Comparison of ENCODE assay signal across 8 cellular contexts in the genomic region with DNA sequence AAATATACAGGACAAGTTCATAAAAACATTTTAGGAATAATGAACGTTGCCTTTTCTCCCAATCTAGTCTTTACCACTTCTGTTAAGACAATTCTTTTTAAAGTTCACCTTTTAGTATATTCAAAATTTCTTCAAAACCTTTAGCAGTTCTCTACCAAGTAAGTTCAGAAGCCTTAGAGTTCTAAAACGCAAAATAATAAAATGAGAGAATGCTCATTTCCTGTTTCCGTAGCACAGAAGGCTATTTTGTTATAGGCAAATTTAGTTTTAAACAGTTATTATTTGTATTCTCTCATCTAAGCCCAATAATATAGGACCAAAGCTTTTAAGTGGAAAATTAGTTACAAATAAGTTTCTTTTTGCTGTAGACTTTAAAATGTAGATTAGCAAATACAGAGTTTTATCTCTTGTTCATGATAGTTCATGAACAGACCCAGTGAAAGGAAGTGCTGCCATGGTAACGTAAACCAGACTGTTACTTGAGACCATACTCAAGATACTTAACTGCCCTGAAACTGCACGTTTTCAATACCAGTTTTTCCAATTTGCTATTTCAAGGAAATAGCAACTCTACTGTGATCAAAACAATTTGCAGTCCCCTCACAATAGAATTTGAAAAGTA. TPM values are rescaled to one million over a fixed set of nuclear protein-coding genes. Genes with fewer than 3 reads are reported as not detected.
DNase-seq lines count a peak whose midpoint lies in the region; ATAC-seq and TF ChIP-seq lines count a peak whose summit lies in the region.

No MANE protein-coding gene starts in this region.

- peaks cover 19% of the 10 kb centered on the region; the same call in 1 of the 2 replicates for H3F3A ChIP-seq in GM23248 (ENCODE audit: insufficient read depth)

- H4K20me1 ChIP-seq in GM23248 (ENCODE audit: insufficient read depth): no peaks in the 10 kb centered on the region; the same call in 1 of the 2 replicates

- WGBS in suprapubic skin: 50% methylated on average over 5 of the region's 5 CpGs
- 84 to 85% methylated on average over 5 of the region's 5 CpGs for WGBS in GM23248 (ENCODE audit: low coverage in 1 of 2, low lambda C conversion rate in 2 of 2, missing lambda C conversion rate in 2 of 2), 2 experiments

- TF ChIP-seq POLR2A in suprapubic skin (IDR thresholded peaks at IDR 0.05): no peak

- TF ChIP-seq CTCF in AG10803 (conservative IDR thresholded peaks at IDR 0.05; ENCODE audit: low read length) (no peak), suprapubic skin (IDR thresholded peaks at IDR 0.05) (no peak)

- H3K4me1 ChIP-seq in suprapubic skin (peaks cover 13% of the 10 kb centered on the region), GM23248 (ENCODE audit: insufficient read depth) (peaks cover 21% of the 10 kb centered on the region)

- in situ Hi-C loops in GM23248 (cut with MboI): no loop called here

- peak overlapping the region; percentile 88 for H3K27ac ChIP-seq in SK-N-MC
- no peak overlapping the region for H3K27ac ChIP-seq in suprapubic skin
- no peak overlapping the region for H3K27ac ChIP-seq in GM23248

- H3K27me3 ChIP-seq in suprapubic skin: no peaks in the 10 kb centered on the region
- no peaks in the 10 kb centered on the region for H3K27me3 ChIP-seq in GM23248 (replicated peaks; ENCODE audit: insufficient read depth)

- no peak overlapping the region for H3K4me3 ChIP-seq in AG10803 (ENCODE audit: low read length)
- peak overlapping the region; percentile 57 for H3K4me3 ChIP-seq in SK-N-MC
- no peak overlapping the region for H3K4me3 ChIP-seq in suprapubic skin
- H3K4me3 ChIP-seq in GM23248: no peak overlapping the region

- no peak overlapping the region for H3K9ac ChIP-seq in SK-N-MC (ENCODE audit: insufficient read length)
- H3K9ac ChIP-seq in GM23248: no peak overlapping the region

- no peaks in the 10 kb centered on the region for H3K9me2 ChIP-seq in GM23248 (ENCODE audit: insufficient read depth)

- H3K9me3 ChIP-seq in SK-N-MC (ENCODE audit: low read depth, low read length) (0 out of 2 replicates have a peak, but pooled peaks cover 4% of the 10 kb centered on the region), suprapubic skin (no peaks in the 10 kb centered on the region), GM23248 (ENCODE audit: low read depth) (no peaks in the 10 kb centered on the region)

- peak; percentile 38 for DNase-seq in AG10803 (ENCODE audit: low read depth)
- peak; percentile 59 for DNase-seq in SK-N-MC (ENCODE audit: low read depth, low spot score)
- DNase-seq in iris pigment epithelial cell (ENCODE audit: low read depth): peak; percentile 85
- no peak for DNase-seq in putamen (ENCODE audit: low spot score)
- DNase-seq in suprapubic skin (ENCODE audit: low spot score in 2 of 2): no peak
- no peak for DNase-seq in GM23248

- no peak for TF ChIP-seq EP300 in suprapubic skin (IDR thresholded peaks at IDR 0.05)

- peak; percentile 77 for ATAC-seq in GM18861 (IDR thresholded peaks at IDR 0.05; ENCODE audit: unreplicated experiment)
- ATAC-seq in HG03159 (IDR thresholded peaks at IDR 0.05; ENCODE audit: unreplicated experiment): peak; percentile 89

- peaks cover 17% of the 10 kb centered on the region; the same call in 1 of the 2 replicates for H3K36me3 ChIP-seq in SK-N-MC (ENCODE audit: insufficient read depth, low read length)
- no peaks in the 10 kb centered on the region for H3K36me3 ChIP-seq in suprapubic skin
- no peaks in the 10 kb centered on the region for H3K36me3 ChIP-seq in GM23248 (ENCODE audit: low read depth)

- H3K4me2 ChIP-seq in GM23248 (ENCODE audit: unreplicated experiment): no peak overlapping the region

- H2AFZ ChIP-seq in GM23248: no peak overlapping the region

- peaks cover 96% of the 10 kb centered on the region for H3K79me2 ChIP-seq in GM23248 (ENCODE audit: insufficient read depth)

RNA-seq across cellular contexts. Expression of gene FOXN2, which starts 42.3 kb away (rescaled TPM):
- total RNA-seq in suprapubic skin: 10 to 100 TPM; 13.8 to 23.6 (median 19.2) TPM
- 18.4 and 21.0 TPM in 2 replicates for total RNA-seq in GM23248 (2014; rRNA removed; shearing (Covaris generic))
- 10.3 and 11.5 TPM in 2 replicates for polyA plus RNA-seq in GM23248 (2016; fragmentation: Nextera tagmentation; extraction: Ambion mirVana)

Comparison
In these comparisons a context has a peak if more than half of its experiments do, and no peak if none do; other contexts are left out.
1. DNase-seq: peak in AG10803 (single experiment), SK-N-MC (single experiment) and iris pigment epithelial cell (single experiment); none in putamen (single experiment), suprapubic skin (0 of 2) and GM23248 (single experiment).